ENCODE assay signal across 10 cellular contexts in genomic region chr1:154714638-154715037, GRCh38.
DNase-seq lines count a peak whose midpoint lies in the region; ATAC-seq, FAIRE-seq and TF ChIP-seq lines count a peak whose summit lies in the region.
"Had no signal": no experiment of that assay in that cellular context is flagged by ENCODE, and none has a peak within 500 bp of the region (broad histone marks: within the 10 kb centered on the region; RNA-seq: fewer than 3 reads in every experiment).

No MANE protein-coding gene starts in this region.

- TF ChIP-seq CTCF in HFFc6 (IDR thresholded peaks at IDR 0.05) = no peak

- no peaks in the 10 kb centered on the region for H3K36me3 ChIP-seq in BLaER1 treated with 17β-estradiol and CSF1 and Interleukin-3, amounts not matched to agents 10 nM and 100 nM

- ATAC-seq in left lobe of liver (peak; percentile 75), GM19395 (IDR thresholded peaks at IDR 0.05; ENCODE audit: unreplicated experiment) (no peak)

- H3K4me1 ChIP-seq in BLaER1 treated with 17β-estradiol and CSF1 and Interleukin-3, amounts not matched to agents 10 nM and 100 nM = peaks cover 29 to 47% (median 38%) of the 10 kb centered on the region in 10 experiments

- DNase-seq in HFFc6 (peak; percentile 35), UCSD-AML1 (lab: John Stamatoyannopoulos, UW; ENCODE audit: unreplicated experiment) (peak; percentile 37), left lobe of liver (ENCODE audit: low spot score) (no peak), RCC 7860 (ENCODE audit: low spot score) (no peak), mesenteric fat pad (ENCODE audit: low spot score) (no peak), amniotic stem cell (lab: John Stamatoyannopoulos, UW) (no peak)
- DNase-seq: NCI-H774 had no signal

- no peak overlapping the region for H3K9ac ChIP-seq in BLaER1 treated with 17β-estradiol and CSF1 and Interleukin-3, amounts not matched to agents 10 nM and 100 nM

- H4K20me1 ChIP-seq in BLaER1 treated with 17β-estradiol and CSF1 and Interleukin-3, amounts not matched to agents 10 nM and 100 nM = no peaks in the 10 kb centered on the region

- no peaks in the 10 kb centered on the region for H3K27me3 ChIP-seq in BLaER1 treated with 17β-estradiol and CSF1 and Interleukin-3, amounts not matched to agents 10 nM and 100 nM

- H3K27me3 Mint-ChIP-seq in HFFc6 (ENCODE audit: insufficient read depth) = peaks cover 40% of the 10 kb centered on the region
- H3K27me3 Mint-ChIP-seq: activated naive CD8-positive, alpha-beta T cell had no signal

- H3K27ac ChIP-seq in BLaER1 treated with 17β-estradiol and CSF1 and Interleukin-3, amounts not matched to agents 10 nM and 100 nM = peak overlapping the region in 1 of 11 experiments; percentile 46; a peak in 2 of 22 replicates

- no peaks in the 10 kb centered on the region for H3K36me3 Mint-ChIP-seq in HFFc6 (ENCODE audit: low read depth)
- H3K36me3 Mint-ChIP-seq: activated naive CD8-positive, alpha-beta T cell had no signal

- peaks cover 7% of the 10 kb centered on the region; the same call in 1 of the 2 replicates for H3K4me1 Mint-ChIP-seq in HFFc6 (ENCODE audit: low read depth)

- no peak overlapping the region for H3K4me3 Mint-ChIP-seq in HFFc6
- H3K4me3 Mint-ChIP-seq: activated naive CD8-positive, alpha-beta T cell had no signal

- no peaks in the 10 kb centered on the region for H3K9me3 ChIP-seq in BLaER1 treated with 17β-estradiol and CSF1 and Interleukin-3, amounts not matched to agents 10 nM and 100 nM (replicated peaks in 1 of 11)

- H3K4me2 ChIP-seq in BLaER1 treated with 17β-estradiol and CSF1 and Interleukin-3, amounts not matched to agents 10 nM and 100 nM = peak overlapping the region in 9 of 11 experiments; percentile 19 to 79 (median 49); a peak in 16 of 22 replicates

- H3K27ac Mint-ChIP-seq in HFFc6 = no peak overlapping the region
- H3K27ac Mint-ChIP-seq: activated naive CD8-positive, alpha-beta T cell had no signal

- no peaks in the 10 kb centered on the region for H3K9me3 Mint-ChIP-seq in HFFc6

- H3K4me3 ChIP-seq in BLaER1 treated with 17β-estradiol and CSF1 and Interleukin-3, amounts not matched to agents 10 nM and 100 nM = no peak overlapping the region

- FAIRE-seq in RCC 7860 (lab: Jason Lieb, UNC) = no peak

Comparison
In these comparisons a context has a peak if more than half of its experiments do, and no peak if none do; other contexts are left out.
1. DNase-seq: peak in HFFc6 (single experiment) and UCSD-AML1 (single experiment); none in left lobe of liver (single experiment), RCC 7860 (single experiment), mesenteric fat pad (single experiment) and amniotic stem cell (single experiment).